Comparison of ENCODE assay signal across 28 cellular contexts in genomic region chr10:132274581-132274980, GRCh38.
"Had no signal": no experiment of that assay in that cellular context is flagged by ENCODE, and none has a peak within 500 bp of the region (broad histone marks: within the 10 kb centered on the region; RNA-seq: fewer than 3 reads in every experiment).

No MANE protein-coding gene starts in this region.

- DNase-seq: activated CD4-positive, alpha-beta T cell treated with anti-CD3 and anti-CD28 coated beads for 36 hours; activated CD4-positive, CD25-positive, alpha-beta regulatory T cell; activated CD8-positive, alpha-beta T cell treated with anti-CD3 and anti-CD28 coated beads, Interleukin-2, amount 10 ng/mL, durations not matched to agents 7 days and 5 days; activated effector memory CD4-positive, alpha-beta T cell treated with anti-CD3 and anti-CD28 coated beads, Interleukin-2, amount 50 U/mL, for 16 hours; activated naive CD4-positive, alpha-beta T cell treated with anti-CD3 and anti-CD28 coated beads for 36 hours; activated naive CD8-positive, alpha-beta T cell treated with anti-CD3 and anti-CD28 coated beads for 36 hours; activated T-cell treated with anti-CD3 and anti-CD28 coated beads, Interleukin-2, amount 50 U/mL, for 1 hour; adrenal gland; cortex of kidney; heart right ventricle; kidney glomerular epithelial cell; naive B cell; nephron progenitor cell; sigmoid colon; stimulated activated CD4-positive, alpha-beta T cell treated with anti-CD3 and anti-CD28 coated beads, Interleukin-1b, Interleukin-23, amount 100 ng/mL, for 48 hours; stimulated activated CD4-positive, alpha-beta T cell treated with anti-CD3 and anti-CD28 coated beads, Interleukin-4, amount 100 ng/mL, for 4 hours; stimulated activated CD8-positive, alpha-beta memory T cell treated with anti-CD3 and anti-CD28 coated beads, Interleukin-4, amount 100 ng/mL, for 48 hours; stimulated activated naive CD8-positive, alpha-beta T cell treated with anti-CD3 and anti-CD28 coated beads, Interleukin-15, amount 100 ng/mL, for 72 hours; substantia nigra had no signal

- H3K36me3 ChIP-seq: adrenal gland, ascending aorta, cardiac muscle cell, heart right ventricle, left lung, sigmoid colon, upper lobe of left lung had no signal

- H3K9me3 Mint-ChIP-seq: activated naive CD4-positive, alpha-beta T cell treated with anti-CD3 and anti-CD28 coated beads for 36 hours; activated naive CD8-positive, alpha-beta T cell treated with anti-CD3 and anti-CD28 coated beads for 36 hours; activated T-helper 1 cell treated with anti-CD3 and anti-CD28 coated beads, Interleukin-12 subunit alpha, Interleukin-12 subunit beta, Interleukin-2, Interleukin-4 antibody, amounts not matched to agents 30 ng/mL and 10 ng/mL and 1 ng/mL, durations not matched to agents 14 hours and 24 hours and 36 hours; naive B cell; stimulated activated naive CD8-positive, alpha-beta T cell treated with anti-CD3 and anti-CD28 coated beads, Interleukin-15, amount 100 ng/mL, for 72 hours had no signal

- H3K4me1 Mint-ChIP-seq: activated CD4-positive, alpha-beta T cell treated with anti-CD3 and anti-CD28 coated beads for 36 hours; activated naive CD8-positive, alpha-beta T cell treated with anti-CD3 and anti-CD28 coated beads for 36 hours; stimulated activated memory B cell treated with anti-CD40 and anti-IgM and Interleukin-4, amounts not matched to agents 10 μg/mL and 1 μg/mL and 100 μg/mL, for 72 hours; stimulated activated naive CD8-positive, alpha-beta T cell treated with anti-CD3 and anti-CD28 coated beads, Interleukin-15, amount 100 ng/mL, for 72 hours had no signal

- H3K4me3 Mint-ChIP-seq: activated CD4-positive, alpha-beta T cell treated with anti-CD3 and anti-CD28 coated beads for 36 hours; activated CD8-positive, alpha-beta T cell treated with anti-CD3 and anti-CD28 coated beads, Interleukin-2, amount 10 ng/mL, durations not matched to agents 7 days and 5 days; activated naive CD4-positive, alpha-beta T cell treated with anti-CD3 and anti-CD28 coated beads for 36 hours; activated naive CD8-positive, alpha-beta T cell treated with anti-CD3 and anti-CD28 coated beads for 36 hours; activated T-helper 1 cell treated with anti-CD3 and anti-CD28 coated beads, Interleukin-12 subunit alpha, Interleukin-12 subunit beta, Interleukin-2, Interleukin-4 antibody, amounts not matched to agents 30 ng/mL and 10 ng/mL and 1 ng/mL, durations not matched to agents 14 hours and 24 hours and 36 hours; brain; naive B cell; nephron progenitor cell; stimulated activated memory B cell treated with anti-CD40 and anti-IgM and Interleukin-4, amounts not matched to agents 10 μg/mL and 1 μg/mL and 100 μg/mL, for 72 hours; stimulated activated naive CD8-positive, alpha-beta T cell treated with anti-CD3 and anti-CD28 coated beads, Interleukin-15, amount 100 ng/mL, for 72 hours had no signal

- H3K27ac ChIP-seq: adrenal gland, ascending aorta, cardiac muscle cell, heart right ventricle, left lung, parathyroid adenoma, sigmoid colon, upper lobe of left lung had no signal

- H3K4me2 ChIP-seq: smooth muscle cell had no signal

- ATAC-seq: activated CD4-positive, alpha-beta T cell treated with anti-CD3 and anti-CD28 coated beads for 36 hours; activated CD8-positive, alpha-beta T cell treated with anti-CD3 and anti-CD28 coated beads, Interleukin-2, amount 10 ng/mL, durations not matched to agents 7 days and 5 days; heart right ventricle; left lung; stimulated activated memory B cell treated with anti-CD40 and anti-IgM and Interleukin-4, amounts not matched to agents 10 μg/mL and 1 μg/mL and 100 μg/mL, for 72 hours; stimulated activated naive CD8-positive, alpha-beta T cell treated with anti-CD3 and anti-CD28 coated beads, Interleukin-15, amount 100 ng/mL, for 72 hours had no signal

- H3K4me1 ChIP-seq: adrenal gland, ascending aorta, heart right ventricle, left lung, parathyroid adenoma had no signal

- H2AFZ ChIP-seq: parathyroid adenoma had no signal

- H3K36me3 Mint-ChIP-seq: activated naive CD8-positive, alpha-beta T cell treated with anti-CD3 and anti-CD28 coated beads for 36 hours; stimulated activated memory B cell treated with anti-CD40 and anti-IgM and Interleukin-4, amounts not matched to agents 10 μg/mL and 1 μg/mL and 100 μg/mL, for 72 hours had no signal

- H3K27ac Mint-ChIP-seq: activated CD4-positive, alpha-beta T cell treated with anti-CD3 and anti-CD28 coated beads for 36 hours; activated CD8-positive, alpha-beta T cell treated with anti-CD3 and anti-CD28 coated beads, Interleukin-2, amount 10 ng/mL, durations not matched to agents 7 days and 5 days; activated naive CD4-positive, alpha-beta T cell treated with anti-CD3 and anti-CD28 coated beads for 36 hours; activated naive CD8-positive, alpha-beta T cell treated with anti-CD3 and anti-CD28 coated beads for 36 hours; activated T-helper 1 cell treated with anti-CD3 and anti-CD28 coated beads, Interleukin-12 subunit alpha, Interleukin-12 subunit beta, Interleukin-2, Interleukin-4 antibody, amounts not matched to agents 30 ng/mL and 10 ng/mL and 1 ng/mL, durations not matched to agents 14 hours and 24 hours and 36 hours; brain; naive B cell; nephron progenitor cell; stimulated activated memory B cell treated with anti-CD40 and anti-IgM and Interleukin-4, amounts not matched to agents 10 μg/mL and 1 μg/mL and 100 μg/mL, for 72 hours; stimulated activated naive CD8-positive, alpha-beta T cell treated with anti-CD3 and anti-CD28 coated beads, Interleukin-15, amount 100 ng/mL, for 72 hours had no signal

- H3K9ac ChIP-seq: parathyroid adenoma had no signal

- H3K9me3 ChIP-seq: adrenal gland, ascending aorta, heart right ventricle, left lung, sigmoid colon, upper lobe of left lung had no signal

- H3K27me3 ChIP-seq: adrenal gland, ascending aorta, cardiac muscle cell, left lung, sigmoid colon, upper lobe of left lung had no signal

- H3K4me3 ChIP-seq: adrenal gland, ascending aorta, cardiac muscle cell, heart right ventricle, left lung, sigmoid colon, smooth muscle cell, upper lobe of left lung had no signal

- H3K27me3 Mint-ChIP-seq: activated CD4-positive, alpha-beta T cell treated with anti-CD3 and anti-CD28 coated beads for 36 hours; activated naive CD8-positive, alpha-beta T cell treated with anti-CD3 and anti-CD28 coated beads for 36 hours; naive B cell; stimulated activated naive CD8-positive, alpha-beta T cell treated with anti-CD3 and anti-CD28 coated beads, Interleukin-15, amount 100 ng/mL, for 72 hours had no signal
